Comparison of ENCODE assay signal across 36 cellular contexts in genomic region chr5:11010811-11011210, GRCh38.
"Had no signal": no experiment of that assay in that cellular context is flagged by ENCODE, and none has a peak within 500 bp of the region (broad histone marks: within the 10 kb centered on the region; RNA-seq: fewer than 3 reads in every experiment).

No MANE protein-coding gene starts in this region.

- ATAC-seq: activated naive CD4-positive, alpha-beta T cell treated with anti-CD3 and anti-CD28 coated beads, Interleukin-2, amount 50 U/mL, for 72 hours; activated T-cell treated with anti-CD3 and anti-CD28 coated beads, Interleukin-2, amount 50 U/mL, for 4 hours; body of pancreas; K562; SK-N-SH treated with all-trans-retinoic acid at 6 μM for 48 hours; T-cell had no signal

- H3K36me3 ChIP-seq: adrenal gland, breast epithelium, SJSA1 had no signal

- DNase-seq: activated B cell treated with CpG ODN at 0.5 μM for 24 hours; activated CD4-positive, alpha-beta memory T cell treated with anti-CD3 and anti-CD28 coated beads for 36 hours; activated CD4-positive, alpha-beta T cell treated with anti-CD3 and anti-CD28 coated beads for 4 hours; activated CD4-positive, alpha-beta T cell treated with anti-CD3 and anti-CD28 coated beads, Interleukin-2, amount 50 U/mL, for 1 hour; activated CD4-positive, CD25-positive, alpha-beta regulatory T cell treated with anti-CD3 and anti-CD28 coated beads, Interleukin-2, amount 50 U/mL, for 72 hours; activated CD8-positive, alpha-beta memory T cell treated with anti-CD3 and anti-CD28 coated beads, Interleukin-2, amount 50 U/mL, for 4 hours; activated gamma-delta T cell treated with Interleukin-2 at 50 U/mL for 16 hours; activated naive CD4-positive, alpha-beta T cell treated with anti-CD3 and anti-CD28 coated beads for 36 hours; activated T-cell treated with anti-CD3 and anti-CD28 coated beads for 4 hours; activated T-cell treated with anti-CD3 and anti-CD28 coated beads, Interleukin-2, amount 50 U/mL, for 4 hours; adrenal gland; body of pancreas; central memory CD4-positive, alpha-beta T cell; NCI-H1105; NCI-H1417 treated with DMSO at 0.1 percent for 48 hours; NCI-H187 treated with DMSO at 0.1 percent for 48 hours; NCI-H2081 treated with DMSO at 0.1 percent for 48 hours; NCI-H2171; NCI-H510A; NCI-H526; NCI-H748 treated with DMSO at 0.1 percent for 48 hours; NK-92 treated with Interleukin-12 subunit alpha and Interleukin-12 subunit beta, amount 100 ng/mL, for 24 hours; PC-9; SHP77 treated with DMSO at 0.1 percent for 48 hours; T-cell; T-helper 2 cell; T-helper 9 cell had no signal

- FAIRE-seq: astrocyte, K562, RCC 7860 had no signal

- H3K9me3 ChIP-seq: adrenal gland, body of pancreas, breast epithelium, SJSA1 had no signal

- H3K9me3 Mint-ChIP-seq: activated B cell treated with CpG ODN at 0.5 μM for 24 hours; activated CD4-positive, alpha-beta memory T cell treated with anti-CD3 and anti-CD28 coated beads for 36 hours; activated naive CD4-positive, alpha-beta T cell treated with anti-CD3 and anti-CD28 coated beads for 36 hours; activated naive CD4-positive, alpha-beta T cell treated with anti-CD3 and anti-CD28 coated beads, Interleukin-2, amount 50 U/mL, for 72 hours; activated T-cell treated with anti-CD3 and anti-CD28 coated beads, Interleukin-2, amount 50 U/mL, for 4 hours; activated T-helper 1 cell treated with anti-CD3 and anti-CD28 coated beads, Interleukin-12 subunit alpha, Interleukin-12 subunit beta, Interleukin-2, Interleukin-4 antibody, amounts not matched to agents 30 ng/mL and 10 ng/mL and 1 ng/mL, durations not matched to agents 14 hours and 24 hours and 36 hours; T-cell had no signal

- H3K27me3 ChIP-seq: adrenal gland, body of pancreas, breast epithelium had no signal

- H3K4me1 ChIP-seq: adrenal gland, breast epithelium had no signal

- H3K27ac Mint-ChIP-seq: activated B cell treated with CpG ODN at 0.5 μM for 24 hours; activated CD4-positive, alpha-beta memory T cell treated with anti-CD3 and anti-CD28 coated beads for 36 hours; activated naive CD4-positive, alpha-beta T cell treated with anti-CD3 and anti-CD28 coated beads for 36 hours; activated naive CD4-positive, alpha-beta T cell treated with anti-CD3 and anti-CD28 coated beads, Interleukin-2, amount 50 U/mL, for 72 hours; activated T-helper 1 cell treated with anti-CD3 and anti-CD28 coated beads, Interleukin-12 subunit alpha, Interleukin-12 subunit beta, Interleukin-2, Interleukin-4 antibody, amounts not matched to agents 30 ng/mL and 10 ng/mL and 1 ng/mL, durations not matched to agents 14 hours and 24 hours and 36 hours; T-cell had no signal

- H3K27me3 Mint-ChIP-seq: activated CD4-positive, alpha-beta memory T cell treated with anti-CD3 and anti-CD28 coated beads for 36 hours had no signal

- H3K4me3 ChIP-seq: adrenal gland, body of pancreas, breast epithelium, K562, PC-9, SJSA1 had no signal

- H3K27ac ChIP-seq: adrenal gland, body of pancreas, breast epithelium, PC-9, SJSA1, VCaP had no signal

- H3K4me3 Mint-ChIP-seq: activated B cell treated with CpG ODN at 0.5 μM for 24 hours; activated CD4-positive, alpha-beta memory T cell treated with anti-CD3 and anti-CD28 coated beads for 36 hours; activated naive CD4-positive, alpha-beta T cell treated with anti-CD3 and anti-CD28 coated beads for 36 hours; activated T-cell treated with anti-CD3 and anti-CD28 coated beads, Interleukin-2, amount 50 U/mL, for 4 hours; activated T-helper 1 cell treated with anti-CD3 and anti-CD28 coated beads, Interleukin-12 subunit alpha, Interleukin-12 subunit beta, Interleukin-2, Interleukin-4 antibody, amounts not matched to agents 30 ng/mL and 10 ng/mL and 1 ng/mL, durations not matched to agents 14 hours and 24 hours and 36 hours; T-cell had no signal

- H3K4me1 Mint-ChIP-seq: activated B cell treated with CpG ODN at 0.5 μM for 24 hours, T-cell had no signal

- H3K36me3 Mint-ChIP-seq: activated CD4-positive, alpha-beta memory T cell treated with anti-CD3 and anti-CD28 coated beads for 36 hours; activated naive CD4-positive, alpha-beta T cell treated with anti-CD3 and anti-CD28 coated beads, Interleukin-2, amount 50 U/mL, for 72 hours; T-cell had no signal
